1 cellular context compared by ENCODE assay signal in the genomic region with DNA sequence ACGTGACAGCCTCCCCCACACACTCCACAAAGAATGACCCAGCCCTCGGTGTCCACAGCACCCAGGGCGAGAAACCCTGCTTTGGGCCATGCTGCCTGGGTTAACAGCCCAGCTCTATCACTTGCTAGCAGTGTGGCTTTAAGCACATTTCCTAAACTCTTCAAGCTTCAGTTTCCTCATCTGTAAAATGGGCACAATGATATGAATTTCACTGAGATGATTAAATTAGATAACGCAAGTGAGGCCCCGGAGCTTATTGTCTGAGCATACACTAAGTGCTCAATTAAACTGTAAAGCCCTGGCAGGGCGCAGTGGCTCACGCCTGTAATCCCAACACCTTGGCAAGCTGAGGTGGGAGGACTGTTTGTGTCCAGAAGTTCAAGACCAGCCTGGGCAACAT.
TF ChIP-seq lines count a peak whose summit lies in the region.

No MANE protein-coding gene starts in this region.

TF ChIP-seq in H1, 55 proteins besides CTCF, POLR2A, EP300 and RAD21:
- TF ChIP-seq CHD7 (IDR thresholded peaks at IDR 0.05; ENCODE audit: insufficient replicate concordance, low read length) (no peak), TBP (IDR thresholded peaks at IDR 0.05; ENCODE audit: low read depth, low read length) (no peak), SP4 (IDR thresholded peaks at IDR 0.05; ENCODE audit: low read length) (no peak), RFX5 (IDR thresholded peaks at IDR 0.05; ENCODE audit: borderline replicate concordance, low read depth, low read length) (no peak), TEAD4 (IDR thresholded peaks at IDR 0.05; ENCODE audit: low read depth, low read length) (no peak), GTF2F1 (IDR thresholded peaks at IDR 0.05; ENCODE audit: borderline replicate concordance, low read depth, low read length) (no peak), HDAC6 (IDR thresholded peaks at IDR 0.05; ENCODE audit: low read depth, low read length) (no peak), TCF12 (IDR thresholded peaks at IDR 0.05; ENCODE audit: low read depth, low read length) (no peak), EGR1 (IDR thresholded peaks at IDR 0.05; ENCODE audit: borderline replicate concordance, low read depth, low read length) (no peak), NANOG (IDR thresholded peaks at IDR 0.05; ENCODE audit: insufficient read depth, low read depth, low read length, poor library complexity, severe bottlenecking) (no peak), EZH2 (IDR thresholded peaks at IDR 0.05; ENCODE audit: low read depth, low read length, severe bottlenecking) (no peak), SIN3A (conservative IDR thresholded peaks at IDR 0.05 in 1 of 2, IDR thresholded peaks at IDR 0.05 in 1 of 2; ENCODE audit: low read depth in 1 of 2, low read length in 2 of 2) (no peak), KDM4A (IDR thresholded peaks at IDR 0.05; ENCODE audit: low read depth, low read length, severe bottlenecking) (no peak), CREB1 (IDR thresholded peaks at IDR 0.05) (no peak)
